Comparison of ENCODE assay signal across 2 cellular contexts in the genomic region with DNA sequence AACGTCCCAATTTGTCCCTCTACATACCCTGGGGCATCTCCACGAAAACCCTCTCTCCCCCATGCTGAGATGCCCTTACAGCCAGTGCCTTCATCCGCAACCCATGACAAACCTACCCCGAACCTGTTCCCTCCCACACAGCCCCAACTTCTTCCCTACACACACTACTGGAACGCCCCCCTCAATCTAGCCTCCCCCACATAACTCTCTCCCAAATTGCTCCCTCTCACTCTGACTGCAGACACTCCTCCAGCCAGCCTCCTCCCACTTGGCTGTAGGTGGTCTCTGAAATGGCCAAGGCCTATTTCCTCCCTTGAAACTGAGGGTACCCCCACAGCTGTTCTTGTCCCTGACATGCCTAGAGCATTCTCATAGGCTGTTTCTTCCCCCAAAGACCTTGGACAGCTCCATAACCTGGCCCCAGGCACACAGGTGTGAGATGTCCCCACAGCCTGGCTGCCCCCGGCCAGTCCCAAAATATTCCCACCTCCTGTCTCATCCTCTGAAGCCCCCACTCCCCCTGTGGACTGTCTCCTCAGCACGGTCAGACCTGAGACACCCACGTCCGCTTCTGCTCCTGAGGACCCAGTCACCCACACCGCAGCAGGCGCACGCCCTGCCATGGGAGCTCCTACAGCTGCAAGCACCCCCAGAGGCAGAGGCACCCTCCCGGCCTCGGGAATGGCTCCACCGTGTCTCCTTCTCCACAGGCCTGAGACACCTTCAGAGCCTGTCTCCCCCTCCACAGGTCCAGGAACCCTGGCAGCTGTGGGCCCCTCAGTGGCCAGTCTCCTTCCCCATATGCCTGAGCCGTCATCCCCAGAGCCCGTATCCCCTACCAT.
TF ChIP-seq lines count a peak whose summit lies in the region.

No MANE protein-coding gene starts in this region.

TF ChIP-seq in HepG2, 621 proteins besides CTCF, POLR2A, EP300 and RAD21 (continues in another document):
- no peak for TF ChIP-seq POLR2AphosphoS5 (IDR thresholded peaks at IDR 0.05; ENCODE audit: low read depth, low read length)
- TF ChIP-seq ZNF773 (CRISPR knock-in tag; IDR thresholded peaks at IDR 0.05; ENCODE audit: borderline replicate concordance): no peak
- TF ChIP-seq, protein P1, sequence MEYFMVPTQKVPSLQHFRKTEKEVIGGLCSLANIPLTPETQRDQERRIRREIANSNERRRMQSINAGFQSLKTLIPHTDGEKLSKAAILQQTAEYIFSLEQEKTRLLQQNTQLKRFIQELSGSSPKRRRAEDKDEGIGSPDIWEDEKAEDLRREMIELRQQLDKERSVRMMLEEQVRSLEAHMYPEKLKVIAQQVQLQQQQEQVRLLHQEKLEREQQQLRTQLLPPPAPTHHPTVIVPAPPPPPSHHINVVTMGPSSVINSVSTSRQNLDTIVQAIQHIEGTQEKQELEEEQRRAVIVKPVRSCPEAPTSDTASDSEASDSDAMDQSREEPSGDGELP (IDR thresholded peaks at IDR 0.05; ENCODE audit: borderline replicate concordance, low read depth): no peak
- TF ChIP-seq, protein P2, sequence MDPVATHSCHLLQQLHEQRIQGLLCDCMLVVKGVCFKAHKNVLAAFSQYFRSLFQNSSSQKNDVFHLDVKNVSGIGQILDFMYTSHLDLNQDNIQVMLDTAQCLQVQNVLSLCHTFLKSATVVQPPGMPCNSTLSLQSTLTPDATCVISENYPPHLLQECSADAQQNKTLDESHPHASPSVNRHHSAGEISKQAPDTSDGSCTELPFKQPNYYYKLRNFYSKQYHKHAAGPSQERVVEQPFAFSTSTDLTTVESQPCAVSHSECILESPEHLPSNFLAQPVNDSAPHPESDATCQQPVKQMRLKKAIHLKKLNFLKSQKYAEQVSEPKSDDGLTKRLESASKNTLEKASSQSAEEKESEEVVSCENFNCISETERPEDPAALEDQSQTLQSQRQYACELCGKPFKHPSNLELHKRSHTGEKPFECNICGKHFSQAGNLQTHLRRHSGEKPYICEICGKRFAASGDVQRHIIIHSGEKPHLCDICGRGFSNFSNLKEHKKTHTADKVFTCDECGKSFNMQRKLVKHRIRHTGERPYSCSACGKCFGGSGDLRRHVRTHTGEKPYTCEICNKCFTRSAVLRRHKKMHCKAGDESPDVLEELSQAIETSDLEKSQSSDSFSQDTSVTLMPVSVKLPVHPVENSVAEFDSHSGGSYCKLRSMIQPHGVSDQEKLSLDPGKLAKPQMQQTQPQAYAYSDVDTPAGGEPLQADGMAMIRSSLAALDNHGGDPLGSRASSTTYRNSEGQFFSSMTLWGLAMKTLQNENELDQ (CRISPR knock-in tag; IDR thresholded peaks at IDR 0.05; ENCODE audit: borderline replicate concordance): no peak
- TF ChIP-seq SP1 (IDR thresholded peaks at IDR 0.05): no peak
- no peak for TF ChIP-seq SP1 (CRISPR knock-in tag; IDR thresholded peaks at IDR 0.05)
- TF ChIP-seq ETV6 (CRISPR knock-in tag; conservative IDR thresholded peaks at IDR 0.05): no peak
- peak; percentile 6 for TF ChIP-seq AGO2 (optimal IDR thresholded peaks at IDR 0.05; ENCODE audit: low read depth, low read length)
- TF ChIP-seq, protein P3, sequence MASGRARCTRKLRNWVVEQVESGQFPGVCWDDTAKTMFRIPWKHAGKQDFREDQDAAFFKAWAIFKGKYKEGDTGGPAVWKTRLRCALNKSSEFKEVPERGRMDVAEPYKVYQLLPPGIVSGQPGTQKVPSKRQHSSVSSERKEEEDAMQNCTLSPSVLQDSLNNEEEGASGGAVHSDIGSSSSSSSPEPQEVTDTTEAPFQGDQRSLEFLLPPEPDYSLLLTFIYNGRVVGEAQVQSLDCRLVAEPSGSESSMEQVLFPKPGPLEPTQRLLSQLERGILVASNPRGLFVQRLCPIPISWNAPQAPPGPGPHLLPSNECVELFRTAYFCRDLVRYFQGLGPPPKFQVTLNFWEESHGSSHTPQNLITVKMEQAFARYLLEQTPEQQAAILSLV (CRISPR knock-in tag; IDR thresholded peaks at IDR 0.05; ENCODE audit: borderline replicate concordance): no peak
- no peak for TF ChIP-seq PPARG (CRISPR knock-in tag; conservative IDR thresholded peaks at IDR 0.05)
- TF ChIP-seq PAWR (CRISPR knock-in tag; IDR thresholded peaks at IDR 0.05; ENCODE audit: borderline replicate concordance): no peak
- no peak for TF ChIP-seq ZNF350 (CRISPR knock-in tag; IDR thresholded peaks at IDR 0.05; ENCODE audit: borderline replicate concordance, low read depth)
- TF ChIP-seq, protein P4, sequence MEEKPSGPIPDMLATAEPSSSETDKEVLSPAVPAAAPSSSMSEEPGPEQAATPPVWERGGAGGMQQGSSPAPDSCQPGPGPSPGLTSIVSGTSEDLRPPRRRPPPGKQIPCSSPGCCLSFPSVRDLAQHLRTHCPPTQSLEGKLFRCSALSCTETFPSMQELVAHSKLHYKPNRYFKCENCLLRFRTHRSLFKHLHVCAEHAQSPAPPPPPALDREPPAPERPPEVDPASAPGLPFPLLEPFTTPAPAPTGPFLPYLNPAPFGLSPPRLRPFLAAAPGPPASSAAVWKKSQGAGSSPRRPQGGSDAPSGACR (CRISPR knock-in tag; IDR thresholded peaks at IDR 0.05): no peak
- TF ChIP-seq NR2C2 (CRISPR knock-in tag; IDR thresholded peaks at IDR 0.05; ENCODE audit: borderline replicate concordance): no peak
- peak; percentile 14 to 84 for TF ChIP-seq REST (IDR thresholded peaks at IDR 0.05; ENCODE audit: borderline replicate concordance in 1 of 2, low read depth in 1 of 2, low read length in 2 of 2)
- 0 out of 2 replicates have a peak, but pooled peaks have one; percentile 20 for TF ChIP-seq RBFOX2 (IDR thresholded peaks at IDR 0.05; ENCODE audit: low read depth, low read length)

TF ChIP-seq in H1, 55 proteins besides CTCF, POLR2A, EP300 and RAD21:
- TF ChIP-seq, protein P5, sequence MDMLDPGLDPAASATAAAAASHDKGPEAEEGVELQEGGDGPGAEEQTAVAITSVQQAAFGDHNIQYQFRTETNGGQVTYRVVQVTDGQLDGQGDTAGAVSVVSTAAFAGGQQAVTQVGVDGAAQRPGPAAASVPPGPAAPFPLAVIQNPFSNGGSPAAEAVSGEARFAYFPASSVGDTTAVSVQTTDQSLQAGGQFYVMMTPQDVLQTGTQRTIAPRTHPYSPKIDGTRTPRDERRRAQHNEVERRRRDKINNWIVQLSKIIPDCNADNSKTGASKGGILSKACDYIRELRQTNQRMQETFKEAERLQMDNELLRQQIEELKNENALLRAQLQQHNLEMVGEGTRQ (IDR thresholded peaks at IDR 0.05; ENCODE audit: low read length): no peak
- no peak for TF ChIP-seq CTBP2 (IDR thresholded peaks at IDR 0.05; ENCODE audit: borderline replicate concordance, insufficient read depth, insufficient read length, low read length)
- no peak for TF ChIP-seq SP2 (IDR thresholded peaks at IDR 0.05; ENCODE audit: low read length)
- TF ChIP-seq SIRT6 (IDR thresholded peaks at IDR 0.05; ENCODE audit: low read length): no peak
- no peak for TF ChIP-seq NANOG (IDR thresholded peaks at IDR 0.05; ENCODE audit: insufficient read depth, low read depth, low read length, poor library complexity, severe bottlenecking)
- TF ChIP-seq YY1 (IDR thresholded peaks at IDR 0.05; ENCODE audit: low read depth, low read length): no peak
- no peak for TF ChIP-seq RXRA (IDR thresholded peaks at IDR 0.05; ENCODE audit: insufficient read depth, low read depth, low read length)
- TF ChIP-seq POU5F1 (IDR thresholded peaks at IDR 0.05; ENCODE audit: low read depth, low read length): no peak
- no peak for TF ChIP-seq RFX5 (IDR thresholded peaks at IDR 0.05; ENCODE audit: borderline replicate concordance, low read depth, low read length)
- no peak for TF ChIP-seq GTF2F1 (IDR thresholded peaks at IDR 0.05; ENCODE audit: borderline replicate concordance, low read depth, low read length)
- TF ChIP-seq MAX (IDR thresholded peaks at IDR 0.05): no peak
- no peak for TF ChIP-seq MAFK (IDR thresholded peaks at IDR 0.05; ENCODE audit: low read depth, low read length)
- no peak for TF ChIP-seq FOSL1 (IDR thresholded peaks at IDR 0.05; ENCODE audit: insufficient read depth, low read depth, low read length)
- TF ChIP-seq KDM5A (IDR thresholded peaks at IDR 0.05; ENCODE audit: low read length): no peak
- TF ChIP-seq JUN (IDR thresholded peaks at IDR 0.05; ENCODE audit: low read depth, low read length): no peak
- TF ChIP-seq KDM1A (IDR thresholded peaks at IDR 0.05; ENCODE audit: borderline replicate concordance, low read length): no peak
- no peak for TF ChIP-seq BACH1 (IDR thresholded peaks at IDR 0.05; ENCODE audit: low read length)
